Comparison of ENCODE assay signal across 4 cellular contexts in the genomic region with DNA sequence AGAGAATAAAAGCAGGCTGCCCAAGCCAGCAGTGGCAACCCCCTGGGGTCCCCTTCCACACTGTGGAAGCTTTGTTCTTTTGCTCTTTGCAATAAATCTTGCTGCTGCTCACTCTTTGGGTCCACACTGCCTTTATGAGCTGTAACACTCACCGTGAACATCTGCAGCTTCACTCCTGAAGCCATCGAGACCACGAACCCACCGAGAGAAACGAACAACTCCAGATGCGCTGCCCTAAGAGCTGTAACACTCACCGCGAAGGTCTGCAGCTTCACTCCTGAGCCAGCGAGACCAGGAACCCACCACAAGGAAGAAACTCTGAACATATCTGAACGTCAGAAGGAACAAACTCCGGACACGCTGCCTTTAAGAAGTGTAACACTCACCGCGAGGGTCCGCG.
DNase-seq lines count a peak whose midpoint lies in the region; TF ChIP-seq lines count a peak whose summit lies in the region.
"Not testable (repeated sequence)": the region's sequence is repeated elsewhere in the genome, so short reads cannot be mapped to it uniquely, and the experiment has no call there.

No MANE protein-coding gene starts in this region.

- H3K4me3 Mint-ChIP-seq in endodermal cell, neural crest cell: not testable (repeated sequence)

- H3K18ac ChIP-seq in neuronal stem cell (ENCODE audit: low read length), result not testable (repeated sequence)

- not testable (repeated sequence) for H3K36me3 ChIP-seq in endodermal cell (ENCODE audit: control insufficient read depth, insufficient read depth, low read length); neuronal stem cell (replicated peaks in 1 of 2; ENCODE audit: control insufficient read depth in 2 of 2, insufficient read depth in 2 of 2, low read length in 2 of 2)

- peaks cover 13% of the 10 kb centered on the region for H3K9me3 Mint-ChIP-seq in endodermal cell
- not testable (repeated sequence) for H3K9me3 Mint-ChIP-seq in neural crest cell

- H3K27me3 Mint-ChIP-seq in endodermal cell (ENCODE audit: insufficient read depth); neural crest cell (ENCODE audit: low read depth): not testable (repeated sequence)

- H3K36me3 Mint-ChIP-seq in endodermal cell (ENCODE audit: low read depth); neural crest cell (ENCODE audit: low read depth): not testable (repeated sequence)

- H4K91ac ChIP-seq in neuronal stem cell (ENCODE audit: low read depth, low read length, poor library complexity), result not testable (repeated sequence)

- H4K8ac ChIP-seq in neuronal stem cell (ENCODE audit: low read depth, low read length), result not testable (repeated sequence)

- not testable (repeated sequence) for H3K4me2 ChIP-seq in neuronal stem cell (ENCODE audit: insufficient read depth, low read length, poor library complexity, severe bottlenecking)

- peak overlapping the region; percentile 42 for H3K27ac Mint-ChIP-seq in endodermal cell
- peak overlapping the region; percentile 64 for H3K27ac Mint-ChIP-seq in neural crest cell (ENCODE audit: unreplicated experiment)

- not testable (repeated sequence) for H3K79me1 ChIP-seq in neuronal stem cell (ENCODE audit: low read depth, low read length)

- not testable (repeated sequence) for H3K4me1 ChIP-seq in endodermal cell (ENCODE audit: control insufficient read depth, insufficient read depth, low read length); neuronal stem cell (ENCODE audit: control insufficient read depth in 2 of 2, insufficient read depth in 1 of 2, low read depth in 1 of 2, low read length in 2 of 2)

- H2BK120ac ChIP-seq in neuronal stem cell (ENCODE audit: low read depth, low read length), result not testable (repeated sequence)

- H3K4me3 ChIP-seq in Jurkat, Clone E6-1 (ENCODE audit: low read length), result peak overlapping the region; percentile 35
- H3K4me3 ChIP-seq in endodermal cell (ENCODE audit: low read length); neuronal stem cell (ENCODE audit: low read length in 2 of 2): not testable (repeated sequence)

- not testable (repeated sequence) for H3K4ac ChIP-seq in neuronal stem cell (ENCODE audit: low read length)

- peak; percentile 67 for DNase-seq in Jurkat, Clone E6-1 (ENCODE audit: low read depth, low spot score)
- DNase-seq in endodermal cell; neural crest cell (ENCODE audit: low read depth, low spot score); neuronal stem cell (ENCODE audit: low spot score): not testable (repeated sequence)

- 96 to 97% methylated on average over 16 of the region's 16 CpGs for WGBS in endodermal cell (ENCODE audit: insufficient coverage in 1 of 2, insufficient read length in 1 of 2), 2 experiments
- WGBS in neuronal stem cell (ENCODE audit: extremely low coverage in 2 of 2, insufficient read length in 2 of 2, insufficient replicate concordance in 1 of 2), 2 donors, result no CpG with 5 or more reads among the region's 16 CpGs

- not testable (repeated sequence) for H3K9me3 ChIP-seq in endodermal cell (ENCODE audit: control insufficient read depth, low read length); neuronal stem cell (replicated peaks in 1 of 2; ENCODE audit: control insufficient read depth in 2 of 2, insufficient read depth in 1 of 2, low read depth in 1 of 2, low read length in 2 of 2)

- not testable (repeated sequence) for H3K27me3 ChIP-seq in endodermal cell (ENCODE audit: control insufficient read depth, insufficient read depth, low read length, poor library complexity, severe bottlenecking); neuronal stem cell (ENCODE audit: control insufficient read depth in 3 of 3, insufficient read depth in 3 of 3, low read depth in 1 of 3, low read length in 3 of 3)

- not testable (repeated sequence) for H2AK5ac ChIP-seq in neuronal stem cell (ENCODE audit: low read depth, low read length)

- not testable (repeated sequence) for TF ChIP-seq CTCF in endodermal cell (conservative IDR thresholded peaks at IDR 0.05); neural crest cell (conservative IDR thresholded peaks at IDR 0.05)

- H3K9ac ChIP-seq in endodermal cell (ENCODE audit: extremely low read depth, low read length, poor library complexity, severe bottlenecking); neuronal stem cell (ENCODE audit: low read depth, low read length, poor library complexity): not testable (repeated sequence)

- not testable (repeated sequence) for H2BK15ac ChIP-seq in neuronal stem cell (ENCODE audit: low read length)

- H3K14ac ChIP-seq in neuronal stem cell (ENCODE audit: low read length), result not testable (repeated sequence)

- not testable (repeated sequence) for H3K23ac ChIP-seq in neuronal stem cell (ENCODE audit: low read depth, low read length, poor library complexity)

- not testable (repeated sequence) for H3K4me1 Mint-ChIP-seq in endodermal cell, neural crest cell

- not testable (repeated sequence) for H2BK12ac ChIP-seq in neuronal stem cell (ENCODE audit: low read length)

- H3K27ac ChIP-seq in endodermal cell (ENCODE audit: low read depth, low read length); neuronal stem cell (replicated peaks; ENCODE audit: low read length): not testable (repeated sequence)

- H2AFZ ChIP-seq in neuronal stem cell (ENCODE audit: low read length), result peak overlapping the region; percentile 40

- not testable (repeated sequence) for H2BK5ac ChIP-seq in neuronal stem cell (ENCODE audit: low read length)
